ENCODE assay signal across 21 cellular contexts in genomic region chr1:3904843-3905185, GRCh38. TPM values are rescaled to one million over a fixed set of nuclear protein-coding genes. Genes with fewer than 3 reads are reported as not detected.
DNase-seq lines count a peak whose midpoint lies in the region; ATAC-seq and TF ChIP-seq lines count a peak whose summit lies in the region.
"Had no signal": no experiment of that assay in that cellular context is flagged by ENCODE, and none has a peak within 500 bp of the region (broad histone marks: within the 10 kb centered on the region; RNA-seq: fewer than 3 reads in every experiment).

No MANE protein-coding gene starts in this region.

- peak overlapping the region; percentile 69 for H3K27ac Mint-ChIP-seq in activated CD4-positive, alpha-beta T cell treated with anti-CD3 and anti-CD28 coated beads, Interleukin-2, amount 10 ng/mL, durations not matched to agents 7 days and 5 days
- H3K27ac Mint-ChIP-seq in activated CD4-positive, alpha-beta T cell treated with anti-CD3 and anti-CD28 coated beads for 36 hours, result no peak overlapping the region
- peak overlapping the region; percentile 87 for H3K27ac Mint-ChIP-seq in endodermal cell
- no peak overlapping the region for H3K27ac Mint-ChIP-seq in progenitor cell of endocrine pancreas
- H3K27ac Mint-ChIP-seq: CD14-positive monocyte had no signal

- H3K4me1 ChIP-seq in endodermal cell (ENCODE audit: control insufficient read depth, insufficient read depth, low read length), result peaks cover 7% of the 10 kb centered on the region
- H3K4me1 ChIP-seq in smooth muscle cell (ENCODE audit: low read depth), result no peaks in the 10 kb centered on the region
- H3K4me1 ChIP-seq: Caco-2 had no signal

- H3K9me3 Mint-ChIP-seq in activated CD4-positive, alpha-beta T cell treated with anti-CD3 and anti-CD28 coated beads, Interleukin-2, amount 10 ng/mL, durations not matched to agents 7 days and 5 days, result no peaks in the 10 kb centered on the region
- H3K9me3 Mint-ChIP-seq in activated CD4-positive, alpha-beta T cell treated with anti-CD3 and anti-CD28 coated beads for 36 hours (ENCODE audit: low read depth), result no peaks in the 10 kb centered on the region
- H3K9me3 Mint-ChIP-seq in endodermal cell (no peaks in the 10 kb centered on the region), progenitor cell of endocrine pancreas (ENCODE audit: low read depth) (no peaks in the 10 kb centered on the region)
- H3K9me3 Mint-ChIP-seq: CD14-positive monocyte had no signal

- H3K27me3 Mint-ChIP-seq in activated CD4-positive, alpha-beta T cell treated with anti-CD3 and anti-CD28 coated beads, Interleukin-2, amount 10 ng/mL, durations not matched to agents 7 days and 5 days, result no peaks in the 10 kb centered on the region
- no peaks in the 10 kb centered on the region for H3K27me3 Mint-ChIP-seq in activated CD4-positive, alpha-beta T cell treated with anti-CD3 and anti-CD28 coated beads for 36 hours
- H3K27me3 Mint-ChIP-seq in endodermal cell (ENCODE audit: insufficient read depth) (no peaks in the 10 kb centered on the region), progenitor cell of endocrine pancreas (peaks cover 6% of the 10 kb centered on the region)

- H3K4me3 Mint-ChIP-seq in activated CD4-positive, alpha-beta T cell treated with anti-CD3 and anti-CD28 coated beads, Interleukin-2, amount 10 ng/mL, durations not matched to agents 7 days and 5 days, result no peak overlapping the region
- no peak overlapping the region for H3K4me3 Mint-ChIP-seq in activated CD4-positive, alpha-beta T cell treated with anti-CD3 and anti-CD28 coated beads for 36 hours
- no peak overlapping the region for H3K4me3 Mint-ChIP-seq in endodermal cell
- H3K4me3 Mint-ChIP-seq in progenitor cell of endocrine pancreas (ENCODE audit: low read depth), result no peak overlapping the region
- H3K4me3 Mint-ChIP-seq: CD14-positive monocyte had no signal

- H3F3A ChIP-seq in smooth muscle cell (ENCODE audit: low read depth), result no peaks in the 10 kb centered on the region

- no peak overlapping the region for H3K4me2 ChIP-seq in smooth muscle cell

- whole genome bisulfite sequencing in endodermal cell (ENCODE audit: insufficient coverage in 1 of 2, insufficient read length in 1 of 2), 2 experiments, result 89 to 100% methylated on average over 4 of the region's 4 CpGs
- WGBS in smooth muscle cell (ENCODE audit: low lambda C conversion rate), result 73% methylated on average over 4 of the region's 4 CpGs

- H3K9ac ChIP-seq in endodermal cell (ENCODE audit: extremely low read depth, low read length, poor library complexity, severe bottlenecking) (no peak overlapping the region), smooth muscle cell (ENCODE audit: low read depth) (no peak overlapping the region)

- H4K20me1 ChIP-seq in smooth muscle cell (ENCODE audit: low read depth), result no peaks in the 10 kb centered on the region

- H3K27me3 ChIP-seq in endodermal cell (ENCODE audit: control insufficient read depth, insufficient read depth, low read length, poor library complexity, severe bottlenecking), result no peaks in the 10 kb centered on the region
- H3K27me3 ChIP-seq in smooth muscle cell (ENCODE audit: low read depth), result no peaks in the 10 kb centered on the region
- H3K27me3 ChIP-seq: MG63, Peyer's patch had no signal

- CTCF ChIA-PET in activated CD4-positive, alpha-beta T cell treated with anti-CD3 and anti-CD28 coated beads, Interleukin-2, amount 10 ng/mL, durations not matched to agents 7 days and 5 days (lab: Charles Lee), result no interaction called here
- CTCF ChIA-PET in activated CD4-positive, alpha-beta T cell treated with anti-CD3 and anti-CD28 coated beads for 36 hours (lab: Charles Lee), result interaction anchor here (0.8 kb wide), 1 partner anchor 193 kb away, joined by 3 read pairs; no protein-coding TSS in a partner anchor

- no peak for ATAC-seq in activated CD4-positive, alpha-beta T cell treated with anti-CD3 and anti-CD28 coated beads for 36 hours
- no peak for ATAC-seq in GM21528 (IDR thresholded peaks at IDR 0.05; ENCODE audit: low FRiP score, unreplicated experiment)
- ATAC-seq: K562 had no signal

- POLR2A ChIA-PET in activated CD4-positive, alpha-beta T cell treated with anti-CD3 and anti-CD28 coated beads, Interleukin-2, amount 10 ng/mL, durations not matched to agents 7 days and 5 days (lab: Charles Lee), result no interaction called here
- POLR2A ChIA-PET in activated CD4-positive, alpha-beta T cell treated with anti-CD3 and anti-CD28 coated beads for 36 hours (lab: Charles Lee), result no interaction called here

- DNase-seq in activated CD4-positive, alpha-beta T cell treated with anti-CD3 and anti-CD28 coated beads, Interleukin-2, amount 10 ng/mL, durations not matched to agents 7 days and 5 days, result no peak
- DNase-seq in activated CD4-positive, alpha-beta T cell treated with anti-CD3 and anti-CD28 coated beads for 36 hours, result no peak
- no peak for DNase-seq in endodermal cell
- no peak for DNase-seq in smooth muscle cell (lab: John Stamatoyannopoulos, UW; ENCODE audit: unreplicated experiment)
- DNase-seq in Kasumi-1 (lab: John Stamatoyannopoulos, UW), result no peak
- no peak for DNase-seq in progenitor cell of endocrine pancreas (ENCODE audit: low spot score, unreplicated experiment)
- DNase-seq: Caco-2, DMS79, GOT3, MG63, NCI-H1105, NCI-H187, NCI-H446 treated with DMSO at 0.1 percent for 48 hours, NCI-H748 treated with DMSO at 0.1 percent for 48 hours, SHP77 treated with DMSO at 0.1 percent for 48 hours had no signal

- H3K4me3 ChIP-seq in endodermal cell (ENCODE audit: low read length), result no peak overlapping the region
- no peak overlapping the region for H3K4me3 ChIP-seq in smooth muscle cell
- H3K4me3 ChIP-seq: K562, MG63, Peyer's patch had no signal

- peak overlapping the region; percentile 95 for H3K27ac ChIP-seq in KOPT-K1 (ENCODE audit: low read depth, low read length, poor library complexity, severe bottlenecking)
- no peak overlapping the region for H3K27ac ChIP-seq in endodermal cell (ENCODE audit: low read depth, low read length)
- no peak overlapping the region for H3K27ac ChIP-seq in smooth muscle cell (ENCODE audit: low read depth)
- H3K27ac ChIP-seq: HL-60, Peyer's patch had no signal

- H3K4me1 Mint-ChIP-seq in activated CD4-positive, alpha-beta T cell treated with anti-CD3 and anti-CD28 coated beads, Interleukin-2, amount 10 ng/mL, durations not matched to agents 7 days and 5 days, result peaks cover 39% of the 10 kb centered on the region
- H3K4me1 Mint-ChIP-seq in activated CD4-positive, alpha-beta T cell treated with anti-CD3 and anti-CD28 coated beads for 36 hours, result peaks cover 26% of the 10 kb centered on the region
- peaks cover 13% of the 10 kb centered on the region for H3K4me1 Mint-ChIP-seq in endodermal cell
- H3K4me1 Mint-ChIP-seq in progenitor cell of endocrine pancreas (ENCODE audit: low read depth), result no peaks in the 10 kb centered on the region

- TF ChIP-seq CTCF in endodermal cell (conservative IDR thresholded peaks at IDR 0.05) (peak; percentile 54), smooth muscle cell (IDR thresholded peaks at IDR 0.05; ENCODE audit: borderline replicate concordance, insufficient read depth, poor library complexity, severe bottlenecking) (peak; percentile 19), progenitor cell of endocrine pancreas (IDR thresholded peaks at IDR 0.05; ENCODE audit: unreplicated experiment) (no peak)

- H3K36me3 ChIP-seq in KOPT-K1 (ENCODE audit: insufficient read depth, low read length) (no peaks in the 10 kb centered on the region), endodermal cell (ENCODE audit: control insufficient read depth, insufficient read depth, low read length) (no peaks in the 10 kb centered on the region), smooth muscle cell (ENCODE audit: low read depth) (no peaks in the 10 kb centered on the region)
- H3K36me3 ChIP-seq: Peyer's patch had no signal

- H3K9me3 ChIP-seq in KOPT-K1 (ENCODE audit: insufficient read depth, low read length, poor library complexity, severe bottlenecking), result no peaks in the 10 kb centered on the region
- H3K9me3 ChIP-seq in endodermal cell (ENCODE audit: control insufficient read depth, low read length), result no peaks in the 10 kb centered on the region
- H3K9me3 ChIP-seq in smooth muscle cell (replicated peaks; ENCODE audit: low read depth), result no peaks in the 10 kb centered on the region
- H3K9me3 ChIP-seq: Caco-2, MG63, Peyer's patch had no signal

- H2AFZ ChIP-seq in smooth muscle cell (ENCODE audit: low read depth), result no peak overlapping the region

- H3K36me3 Mint-ChIP-seq in activated CD4-positive, alpha-beta T cell treated with anti-CD3 and anti-CD28 coated beads, Interleukin-2, amount 10 ng/mL, durations not matched to agents 7 days and 5 days (ENCODE audit: low read depth), result no peaks in the 10 kb centered on the region
- H3K36me3 Mint-ChIP-seq in activated CD4-positive, alpha-beta T cell treated with anti-CD3 and anti-CD28 coated beads for 36 hours (ENCODE audit: low read depth), result peaks cover 1% of the 10 kb centered on the region
- H3K36me3 Mint-ChIP-seq in endodermal cell (ENCODE audit: low read depth) (no peaks in the 10 kb centered on the region), progenitor cell of endocrine pancreas (ENCODE audit: insufficient read depth) (no peaks in the 10 kb centered on the region)

- intact Hi-C loops in activated CD4-positive, alpha-beta T cell treated with anti-CD3 and anti-CD28 coated beads for 36 hours (cut with DNase I, micrococcal nuclease), result no loop called here

- H3K79me2 ChIP-seq in smooth muscle cell (ENCODE audit: low read depth), result peaks cover 2% of the 10 kb centered on the region

RNA-seq across cellular contexts. Expression of gene C1orf174, which starts 4.7 kb away (rescaled TPM):
- total RNA-seq in activated CD4-positive, alpha-beta T cell treated with anti-CD3 and anti-CD28 coated beads, Interleukin-2, amount 10 ng/mL, durations not matched to agents 7 days and 5 days, result 10 to 100 TPM; 29.4 to 31.1 TPM
- total RNA-seq in activated CD4-positive, alpha-beta T cell treated with anti-CD3 and anti-CD28 coated beads for 36 hours, result 10 to 100 TPM; 39.8 to 49.4 TPM
- total RNA-seq in endodermal cell, result 10 to 100 TPM; 28.4 to 38.4 TPM
- polyA plus RNA-seq in endodermal cell (2013, experiment 1 of 2), result 44.2 TPM
- polyA plus RNA-seq in endodermal cell (2013, experiment 2 of 2), result 42.5 TPM
- total RNA-seq in smooth muscle cell, result 26.0 and 34.6 TPM in 2 replicates
- polyA plus RNA-seq in smooth muscle cell, result 29.3 and 32.5 TPM in 2 replicates
- total RNA-seq in progenitor cell of endocrine pancreas, result 25.3 and 26.9 TPM in 2 replicates

RNA-seq across cellular contexts. Expression of gene DFFB, which starts 47.5 kb away (rescaled TPM):
- total RNA-seq in activated CD4-positive, alpha-beta T cell treated with anti-CD3 and anti-CD28 coated beads, Interleukin-2, amount 10 ng/mL, durations not matched to agents 7 days and 5 days, result 10 to 100 TPM; 10.6 to 12.5 TPM
- total RNA-seq in activated CD4-positive, alpha-beta T cell treated with anti-CD3 and anti-CD28 coated beads for 36 hours, result 1 to 10 TPM; 7.2 to 8.4 TPM
- total RNA-seq in endodermal cell (1 to 10 TPM; 7.2 to 7.6 TPM), smooth muscle cell (3.3 and 15.6 TPM in 2 replicates), progenitor cell of endocrine pancreas (11.5 and 11.9 TPM in 2 replicates)
- 6.5 TPM for polyA plus RNA-seq in endodermal cell (2013, experiment 1 of 2)
- 6.5 TPM for polyA plus RNA-seq in endodermal cell (2013, experiment 2 of 2)
- 4.5 and 5.7 TPM in 2 replicates for polyA plus RNA-seq in smooth muscle cell

RNA-seq across cellular contexts. Expression of gene CEP104, which starts 47.8 kb away (rescaled TPM):
- 10 to 100 TPM; 43.8 to 50.1 TPM for total RNA-seq in activated CD4-positive, alpha-beta T cell treated with anti-CD3 and anti-CD28 coated beads, Interleukin-2, amount 10 ng/mL, durations not matched to agents 7 days and 5 days
- 10 to 100 TPM; 33.6 to 35.5 TPM for total RNA-seq in activated CD4-positive, alpha-beta T cell treated with anti-CD3 and anti-CD28 coated beads for 36 hours
- 10 to 100 TPM; 34.2 to 47.5 TPM for total RNA-seq in endodermal cell
- polyA plus RNA-seq in endodermal cell (2013, experiment 1 of 2), result 24.2 TPM
- 18.7 TPM for polyA plus RNA-seq in endodermal cell (2013, experiment 2 of 2)
- 12.6 and 16.8 TPM in 2 replicates for total RNA-seq in smooth muscle cell
- polyA plus RNA-seq in smooth muscle cell, result 25.4 and 30.9 TPM in 2 replicates
- total RNA-seq in progenitor cell of endocrine pancreas, result 43.8 and 47.7 TPM in 2 replicates

Comparison
In these comparisons a context has a peak if more than half of its experiments do, and no peak if none do; other contexts are left out.
1. H3K27ac Mint-ChIP-seq: peak in activated CD4-positive, alpha-beta T cell treated with anti-CD3 and anti-CD28 coated beads, Interleukin-2, amount 10 ng/mL, durations not matched to agents 7 days and 5 days (single experiment) and endodermal cell (single experiment); none in activated CD4-positive, alpha-beta T cell treated with anti-CD3 and anti-CD28 coated beads for 36 hours (single experiment) and progenitor cell of endocrine pancreas (single experiment).